In genomic region chr10:111075577-111076185, GRCh38 we compare ENCODE assay signal across 2 cellular contexts.
TF ChIP-seq lines count a peak whose summit lies in the region.

No MANE protein-coding gene starts in this region.

TF ChIP-seq in HCT116, 20 proteins besides CTCF, POLR2A, EP300 and RAD21:
- TF ChIP-seq EGR1 (IDR thresholded peaks at IDR 0.05; ENCODE audit: low read depth) (no peak), ELF1 (IDR thresholded peaks at IDR 0.05; ENCODE audit: borderline replicate concordance, low read depth) (no peak), ZNF274 (IDR thresholded peaks at IDR 0.05; ENCODE audit: low read depth, low read length) (no peak), ZBTB33 (IDR thresholded peaks at IDR 0.05; ENCODE audit: extremely low read depth, insufficient replicate concordance, low read length) (no peak), SP1 (IDR thresholded peaks at IDR 0.05; ENCODE audit: low read depth) (no peak), CEBPB (IDR thresholded peaks at IDR 0.05; ENCODE audit: low read depth) (no peak), JUND (IDR thresholded peaks at IDR 0.05) (no peak)

TF ChIP-seq in K562, 482 proteins besides CTCF, POLR2A, EP300 and RAD21:
- TF ChIP-seq ZNF431 (CRISPR knock-in tag; IDR thresholded peaks at IDR 0.05) = no peak
- TF ChIP-seq BDP1 (IDR thresholded peaks at IDR 0.05; ENCODE audit: insufficient read depth, insufficient read length) = no peak
- TF ChIP-seq GTF2A2 (tag; IDR thresholded peaks at IDR 0.05) = no peak
- TF ChIP-seq NR2C2 (CRISPR knock-in tag; IDR thresholded peaks at IDR 0.05) = no peak
- TF ChIP-seq NR2C2 (tag; IDR thresholded peaks at IDR 0.05) = no peak
- TF ChIP-seq ATF2 (CRISPR knock-in tag; IDR thresholded peaks at IDR 0.05) = no peak
- no peak for TF ChIP-seq RB1 (IDR thresholded peaks at IDR 0.05; ENCODE audit: low read depth)
- TF ChIP-seq SAFB (IDR thresholded peaks at IDR 0.05; ENCODE audit: borderline replicate concordance, low read depth, low read length) = no peak
- TF ChIP-seq ZFP91 (CRISPR knock-in tag; IDR thresholded peaks at IDR 0.05) = no peak
- TF ChIP-seq EGR1 (conservative IDR thresholded peaks at IDR 0.05) = no peak
- no peak for TF ChIP-seq MLX (CRISPR knock-in tag; conservative IDR thresholded peaks at IDR 0.05)
- no peak for TF ChIP-seq ZNF175 (CRISPR knock-in tag; IDR thresholded peaks at IDR 0.05; ENCODE audit: low read depth)
- no peak for TF ChIP-seq CEBPB (tag; IDR thresholded peaks at IDR 0.05)
- no peak for TF ChIP-seq ZNF639 (CRISPR knock-in tag; conservative IDR thresholded peaks at IDR 0.05 in 1 of 2, IDR thresholded peaks at IDR 0.05 in 1 of 2)
- TF ChIP-seq PURB (CRISPR knock-in tag; IDR thresholded peaks at IDR 0.05; ENCODE audit: low read depth) = no peak
